19 cellular contexts compared by ENCODE assay signal in the genomic region with DNA sequence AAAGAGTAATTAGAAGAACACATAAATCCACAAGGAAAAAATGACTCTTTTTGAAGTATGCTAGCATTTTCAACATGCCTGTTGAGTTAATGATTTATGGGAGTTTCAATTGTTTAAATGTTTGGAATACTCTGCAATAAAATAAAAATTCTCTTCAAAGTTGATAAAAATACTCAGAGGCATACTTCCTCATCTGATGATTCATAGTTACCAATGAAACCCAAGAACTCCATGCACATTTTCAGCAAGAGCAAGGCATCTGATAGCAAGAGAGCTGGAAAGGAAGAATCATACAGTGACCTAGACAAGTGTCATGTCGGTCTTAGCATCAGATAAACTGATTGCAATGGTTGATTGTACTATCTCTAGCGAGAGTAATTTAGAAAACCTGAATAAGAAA.
DNase-seq lines count a peak whose midpoint lies in the region; ATAC-seq, FAIRE-seq and TF ChIP-seq lines count a peak whose summit lies in the region.
"Had no signal": no experiment of that assay in that cellular context is flagged by ENCODE, and none has a peak within 500 bp of the region (broad histone marks: within the 10 kb centered on the region; RNA-seq: fewer than 3 reads in every experiment).

No MANE protein-coding gene starts in this region.

- no peaks in the 10 kb centered on the region for H3K36me3 ChIP-seq in bronchial epithelial cell (ENCODE audit: control insufficient read depth, insufficient read depth, low read length)
- H3K36me3 ChIP-seq: vagina had no signal

- ATAC-seq in GM19395 (IDR thresholded peaks at IDR 0.05; ENCODE audit: unreplicated experiment) (no peak), HG03457 (IDR thresholded peaks at IDR 0.05; ENCODE audit: unreplicated experiment) (no peak)
- ATAC-seq: natural killer cell treated with Interleukin-12 subunit alpha and Interleukin-12 subunit beta and Interleukin-15 and Interleukin-18, amount 100 ng/mL, for 72 hours; T-cell had no signal

- peak; percentile 12 for DNase-seq in AG08396 (ENCODE audit: low spot score)
- DNase-seq in NCI-H226 = peak; percentile 44
- peak; percentile 28 for DNase-seq in bronchial epithelial cell (ENCODE audit: low read depth)
- DNase-seq in glomerular visceral epithelial cell (ENCODE audit: extremely low spot score) = peak; percentile 28
- DNase-seq in NCI-H128 (lab: John Stamatoyannopoulos, UW; ENCODE audit: unreplicated experiment) = no peak
- DNase-seq in stimulated activated naive CD4-positive, alpha-beta T cell (lab: John Stamatoyannopoulos, UW) = no peak
- DNase-seq: activated CD4-positive, alpha-beta T cell treated with anti-CD3 and anti-CD28 coated beads, Interleukin-2, amount 50 U/mL, for 48 hours; activated gamma-delta T cell; aorta; DMS153; endodermal cell; NCI-H1092; NCI-H526; stimulated activated CD4-positive, alpha-beta T cell treated with anti-CD3 and anti-CD28 coated beads, Interleukin-4, amount 100 ng/mL, for 24 hours; T-cell had no signal

- H3K4me3 ChIP-seq in bronchial epithelial cell (ENCODE audit: low read depth, low read length) = no peak overlapping the region
- H3K4me3 ChIP-seq: vagina had no signal

- H3K27me3 ChIP-seq in bronchial epithelial cell (ENCODE audit: control insufficient read depth, insufficient read depth, low read length) = no peaks in the 10 kb centered on the region
- H3K27me3 ChIP-seq: vagina had no signal

- no peak for FAIRE-seq in bronchial epithelial cell (lab: Jason Lieb, UNC)

- TF ChIP-seq CTCF in bronchial epithelial cell (IDR thresholded peaks at IDR 0.05; ENCODE audit: insufficient read depth, low read length, severe bottlenecking) = no peak

Comparison
In these comparisons a context has a peak if more than half of its experiments do, and no peak if none do; other contexts are left out.
1. DNase-seq: peak in AG08396 (single experiment), NCI-H226 (single experiment), bronchial epithelial cell (single experiment) and glomerular visceral epithelial cell (single experiment); none in NCI-H128 (single experiment) and stimulated activated naive CD4-positive, alpha-beta T cell (0 of 6).